ENCODE assay signal across 31 cellular contexts in the genomic region with DNA sequence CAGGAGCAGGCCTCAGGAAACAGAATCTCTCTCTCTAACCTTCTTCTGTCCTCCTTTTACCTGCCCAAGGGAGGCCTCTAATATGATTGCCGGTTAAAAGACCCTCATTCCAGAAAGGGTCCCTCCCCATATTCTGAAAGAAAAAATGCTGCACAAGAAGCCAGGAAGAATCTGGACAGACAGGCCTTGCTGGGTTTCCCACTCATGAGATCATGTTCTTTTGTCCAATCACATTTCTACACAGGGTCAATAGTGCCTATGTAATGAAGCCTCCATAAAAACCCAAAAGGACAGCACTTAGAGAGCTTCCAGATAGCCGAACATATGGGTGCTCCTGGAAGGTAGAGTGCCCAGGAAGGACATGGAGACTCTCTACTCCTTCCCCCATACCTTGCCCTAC.
"Had no signal": no experiment of that assay in that cellular context is flagged by ENCODE, and none has a peak within 500 bp of the region (broad histone marks: within the 10 kb centered on the region; RNA-seq: fewer than 3 reads in every experiment).

No MANE protein-coding gene starts in this region.

- DNase-seq: activated CD4-positive, alpha-beta T cell treated with anti-CD3 and anti-CD28 coated beads for 1 hour; activated CD4-positive, alpha-beta T cell treated with anti-CD3 and anti-CD28 coated beads, Interleukin-2, amount 10 ng/mL, durations not matched to agents 24 days and 14 days; activated CD4-positive, alpha-beta T cell treated with anti-CD3 and anti-CD28 coated beads, Interleukin-2, amount 50 U/mL, for 4 hours; activated CD4-positive, CD25-positive, alpha-beta regulatory T cell; activated CD8-positive, alpha-beta T cell treated with anti-CD3 and anti-CD28 coated beads for 36 hours; activated effector memory CD4-positive, alpha-beta T cell treated with anti-CD3 and anti-CD28 coated beads, Interleukin-2, amount 50 U/mL, for 16 hours; activated naive CD4-positive, alpha-beta T cell; activated naive CD4-positive, alpha-beta T cell treated with anti-CD3 and anti-CD28 coated beads, Interleukin-2, amount 50 U/mL, for 16 hours; activated naive CD8-positive, alpha-beta T cell treated with anti-CD3 and anti-CD28 coated beads for 36 hours; activated T-cell treated with anti-CD3 and anti-CD28 coated beads, Interleukin-2, amount 50 U/mL, for 1 hour; activated T-cell treated with anti-CD3 and anti-CD28 coated beads, Interleukin-2, amount 50 U/mL, for 72 hours; amygdala; Kasumi-1; KG1; MG63; MV-4-11; NCI-H1092; NCI-H1436 treated with DMSO at 0.1 percent for 48 hours; NCI-H1694 treated with DMSO at 0.1 percent for 48 hours; NCI-H2029; NCI-H345; NCI-H524 treated with DMSO at 0.1 percent for 48 hours; NK-92 treated with Interleukin-12 subunit alpha and Interleukin-12 subunit beta, amount 100 ng/mL, for 24 hours; SHP77; T-helper 1 cell; T1000; WERI-Rb-1 had no signal

- H3K4me3 ChIP-seq: ascending aorta, MG63 had no signal

- H3K4me1 Mint-ChIP-seq: activated CD4-positive, alpha-beta T cell treated with anti-CD3 and anti-CD28 coated beads, Interleukin-2, amount 10 ng/mL, durations not matched to agents 24 days and 14 days; activated naive CD8-positive, alpha-beta T cell treated with anti-CD3 and anti-CD28 coated beads for 36 hours; activated T-helper 17 cell treated with anti-CD3 and anti-CD28 coated beads, Interleukin-2, amount 50 U/mL, for 72 hours had no signal

- H3K27me3 Mint-ChIP-seq: activated CD4-positive, alpha-beta T cell treated with anti-CD3 and anti-CD28 coated beads, Interleukin-2, amount 10 ng/mL, durations not matched to agents 24 days and 14 days; activated CD8-positive, alpha-beta T cell treated with anti-CD3 and anti-CD28 coated beads for 36 hours; activated naive CD8-positive, alpha-beta T cell treated with anti-CD3 and anti-CD28 coated beads for 36 hours; activated T-helper 17 cell treated with anti-CD3 and anti-CD28 coated beads, Interleukin-2, amount 50 U/mL, for 72 hours had no signal

- H3K4me1 ChIP-seq: ascending aorta had no signal

- H3K27me3 ChIP-seq: ascending aorta, MG63 had no signal

- H3K27ac Mint-ChIP-seq: activated CD4-positive, alpha-beta T cell treated with anti-CD3 and anti-CD28 coated beads, Interleukin-2, amount 10 ng/mL, durations not matched to agents 24 days and 14 days; activated CD8-positive, alpha-beta T cell treated with anti-CD3 and anti-CD28 coated beads for 36 hours; activated naive CD8-positive, alpha-beta T cell treated with anti-CD3 and anti-CD28 coated beads for 36 hours; activated T-cell treated with anti-CD3 and anti-CD28 coated beads, Interleukin-2, amount 50 U/mL, for 72 hours; activated T-helper 17 cell treated with anti-CD3 and anti-CD28 coated beads, Interleukin-2, amount 50 U/mL, for 72 hours had no signal

- H3K27ac ChIP-seq: ascending aorta, WERI-Rb-1 had no signal

- H3K4me3 Mint-ChIP-seq: activated CD4-positive, alpha-beta T cell treated with anti-CD3 and anti-CD28 coated beads, Interleukin-2, amount 10 ng/mL, durations not matched to agents 24 days and 14 days; activated CD8-positive, alpha-beta T cell treated with anti-CD3 and anti-CD28 coated beads for 36 hours; activated naive CD8-positive, alpha-beta T cell treated with anti-CD3 and anti-CD28 coated beads for 36 hours; activated T-cell treated with anti-CD3 and anti-CD28 coated beads, Interleukin-2, amount 50 U/mL, for 72 hours; activated T-helper 17 cell treated with anti-CD3 and anti-CD28 coated beads, Interleukin-2, amount 50 U/mL, for 72 hours had no signal

- ATAC-seq: activated CD8-positive, alpha-beta T cell treated with anti-CD3 and anti-CD28 coated beads for 36 hours; activated T-cell treated with anti-CD3 and anti-CD28 coated beads, Interleukin-2, amount 50 U/mL, for 72 hours; activated T-helper 17 cell treated with anti-CD3 and anti-CD28 coated beads, Interleukin-2, amount 50 U/mL, for 72 hours; Panc1; SK-N-SH treated with all-trans-retinoic acid at 6 μM for 48 hours had no signal

- H3K9me3 Mint-ChIP-seq: activated CD4-positive, alpha-beta T cell treated with anti-CD3 and anti-CD28 coated beads, Interleukin-2, amount 10 ng/mL, durations not matched to agents 24 days and 14 days; activated CD8-positive, alpha-beta T cell treated with anti-CD3 and anti-CD28 coated beads for 36 hours; activated naive CD8-positive, alpha-beta T cell treated with anti-CD3 and anti-CD28 coated beads for 36 hours; activated T-cell treated with anti-CD3 and anti-CD28 coated beads, Interleukin-2, amount 50 U/mL, for 72 hours; activated T-helper 17 cell treated with anti-CD3 and anti-CD28 coated beads, Interleukin-2, amount 50 U/mL, for 72 hours had no signal

- H3K36me3 ChIP-seq: MG63 had no signal

- H3K9me3 ChIP-seq: ascending aorta, MG63 had no signal
